In the genomic region with DNA sequence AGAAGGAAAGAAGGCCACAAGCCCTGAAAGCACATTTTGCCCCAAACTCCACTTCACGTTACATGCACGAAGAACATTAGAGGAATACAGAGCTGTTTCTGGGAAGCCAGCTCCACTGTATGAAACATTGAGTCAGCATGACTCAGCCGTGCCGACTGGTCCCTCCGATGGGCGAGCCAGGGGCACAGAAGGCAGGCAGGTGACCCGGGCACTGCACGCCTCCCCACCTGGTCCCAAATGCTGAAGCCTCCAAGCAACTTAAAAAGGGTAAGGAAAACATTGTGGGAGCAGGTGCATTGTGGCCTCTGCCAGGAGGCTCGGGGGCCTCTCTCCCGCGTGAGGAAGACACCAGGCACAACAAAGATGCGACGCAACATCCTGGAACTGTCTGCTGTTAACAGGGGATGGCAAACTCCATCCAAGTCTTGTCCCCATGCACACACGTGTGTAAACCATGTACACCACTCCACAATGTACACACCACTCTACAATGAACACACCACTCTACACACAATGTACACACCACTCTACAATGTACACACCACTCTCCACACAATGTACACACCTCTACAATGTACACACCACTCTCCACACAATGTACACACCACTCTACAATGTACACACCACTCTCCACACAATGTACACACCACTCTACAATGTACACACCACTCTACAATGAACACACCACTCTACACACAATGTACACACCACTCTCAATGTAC, we compare ENCODE assay signal across 8 cellular contexts.
DNase-seq lines count a peak whose midpoint lies in the region; ATAC-seq, FAIRE-seq and TF ChIP-seq lines count a peak whose summit lies in the region.
"Not testable (repeated sequence)": the region's sequence is repeated elsewhere in the genome, so short reads cannot be mapped to it uniquely, and the experiment has no call there.

No MANE protein-coding gene starts in this region.

- in situ Hi-C loops in K562 (cut with MboI): not testable (repeated sequence)

- H3K9me3 ChIP-seq in K562 (replicated peaks; ENCODE audit: control insufficient read depth, insufficient read depth, low read depth, low read length); stomach: not testable (repeated sequence)

- not testable (repeated sequence) for H3K36me3 Mint-ChIP-seq in HFFc6 (ENCODE audit: low read depth); natural killer cell treated with Interleukin-12 subunit alpha and Interleukin-12 subunit beta and Interleukin-15 and Interleukin-18, amount 100 ng/mL, for 72 hours

- H3K4me2 ChIP-seq in K562 (ENCODE audit: insufficient read depth, low read length): peak overlapping the region; percentile 60

- not testable (repeated sequence) for TF ChIP-seq RAD21 in K562 (CRISPR knock-in tag; conservative IDR thresholded peaks at IDR 0.05 in 1 of 2, IDR thresholded peaks at IDR 0.05 in 1 of 2)

- not testable (repeated sequence) for H3K27ac Mint-ChIP-seq in HFFc6; natural killer cell treated with Interleukin-12 subunit alpha and Interleukin-12 subunit beta and Interleukin-15 and Interleukin-18, amount 100 ng/mL, for 72 hours

- peak overlapping the region; percentile 62; the same call in 1 of the 2 replicates for H2AFZ ChIP-seq in K562 (ENCODE audit: low read depth, low read length)

- peak overlapping the region; percentile 6 to 64; a peak in 3 of 4 replicates for H3K9ac ChIP-seq in K562 (ENCODE audit: insufficient read depth in 1 of 2, low read depth in 2 of 2, low read length in 2 of 2)

- H3K4me1 Mint-ChIP-seq in HFFc6 (ENCODE audit: low read depth): peaks cover 13% of the 10 kb centered on the region
- peaks cover 33 to 44% of the 10 kb centered on the region in 2 donors for H3K4me1 Mint-ChIP-seq in natural killer cell treated with Interleukin-12 subunit alpha and Interleukin-12 subunit beta and Interleukin-15 and Interleukin-18, amount 100 ng/mL, for 72 hours (ENCODE audit: low read depth in 2 of 2)

- H4K20me1 ChIP-seq in K562 (replicated peaks; ENCODE audit: control insufficient read depth, insufficient read depth, low read length): not testable (repeated sequence)

- TF ChIP-seq POLR2A in K562 (conservative IDR thresholded peaks at IDR 0.05); stomach (IDR thresholded peaks at IDR 0.05): not testable (repeated sequence)

- H3K9me1 ChIP-seq in K562 (ENCODE audit: control insufficient read depth, insufficient read depth, low read length): not testable (repeated sequence)

- H3K36me3 ChIP-seq in K562 (ENCODE audit: control insufficient read depth, insufficient read depth, low read length); stomach: not testable (repeated sequence)

- 14% methylated on average over 11 of the region's 14 CpGs for WGBS in K562 (ENCODE audit: insufficient coverage, low coverage, missing lambda C conversion rate)
- WGBS in stomach, 5 donors: 60 to 66% (median 64%) methylated on average over 14 of the region's 14 CpGs

- not testable (repeated sequence) for H3K4me3 Mint-ChIP-seq in HFFc6; natural killer cell treated with Interleukin-12 subunit alpha and Interleukin-12 subunit beta and Interleukin-15 and Interleukin-18, amount 100 ng/mL, for 72 hours

- ATAC-seq in K562: peak; percentile 36
- ATAC-seq in natural killer cell treated with Interleukin-12 subunit alpha and Interleukin-12 subunit beta and Interleukin-15 and Interleukin-18, amount 100 ng/mL, for 72 hours: peak; percentile 50 to 69

- DNase-seq in AG08395 (ENCODE audit: low spot score) (peak; percentile 70), HFFc6 (peak; percentile 62), NOMO-1 treated with DMSO at 0.1 percent for 48 hours (lab: John Stamatoyannopoulos, UW; ENCODE audit: unreplicated experiment) (peak; percentile 10), K562 (ENCODE audit: extremely low read depth in 1 of 4, low spot score in 3 of 4) (peak; percentile 25 to 77 (median 42)), head of caudate nucleus (peak in 32 of 42 donors; percentile 2 to 79 (median 30)), stomach (peak; percentile 60)
- DNase-seq in activated CD4-positive, alpha-beta T cell treated with anti-CD3 and anti-CD28 coated beads for 48 hours: peak; percentile 72
- not testable (repeated sequence) for DNase-seq in natural killer cell treated with Interleukin-12 subunit alpha and Interleukin-12 subunit beta and Interleukin-15 and Interleukin-18, amount 100 ng/mL, for 72 hours (ENCODE audit: low spot score)

- not testable (repeated sequence) for TF ChIP-seq CTCF in HFFc6 (IDR thresholded peaks at IDR 0.05); K562 (IDR thresholded peaks at IDR 0.05 in 2 of 3, conservative IDR thresholded peaks at IDR 0.05 in 1 of 3; ENCODE audit: insufficient read depth in 2 of 3, low read depth in 1 of 3, low read length in 3 of 3); stomach (IDR thresholded peaks at IDR 0.05)

- H3K27me3 Mint-ChIP-seq in HFFc6 (ENCODE audit: insufficient read depth); natural killer cell treated with Interleukin-12 subunit alpha and Interleukin-12 subunit beta and Interleukin-15 and Interleukin-18, amount 100 ng/mL, for 72 hours: not testable (repeated sequence)

- H3K79me2 ChIP-seq in K562 (ENCODE audit: control insufficient read depth, insufficient read depth, low read length): peaks cover 61% of the 10 kb centered on the region

- CTCF ChIA-PET in K562 (lab: Yijun Ruan, JAX; ENCODE audit: low intra/inter-chr PET ratio): not testable (repeated sequence)

- not testable (repeated sequence) for BruUV-seq in K562 (replicated peaks; lab: Mats Ljungman, UMichigan)

- not testable (repeated sequence) for H3K4me3 ChIP-seq in K562, stomach

- peak; percentile 84 for FAIRE-seq in K562 (lab: Jason Lieb, UNC)

- not testable (repeated sequence) for H3K27me3 ChIP-seq in K562 (ENCODE audit: control insufficient read depth in 2 of 2, insufficient read depth in 2 of 2, low read length in 2 of 2); stomach

- H3K4me1 ChIP-seq in K562 (replicated peaks in 1 of 2; ENCODE audit: control insufficient read depth in 2 of 2, insufficient read depth in 2 of 2, low read length in 2 of 2): peaks cover 59 to 71% of the 10 kb centered on the region in 2 experiments
- peaks cover 25 to 78% (median 56%) of the 10 kb centered on the region in 4 donors for H3K4me1 ChIP-seq in stomach

- peak; percentile 21; the same call in 1 of the 2 replicates for TF ChIP-seq EP300 in K562 (IDR thresholded peaks at IDR 0.05; ENCODE audit: low read length)
- TF ChIP-seq EP300 in stomach (IDR thresholded peaks at IDR 0.05): not testable (repeated sequence)

- peak overlapping the region; percentile 89 for H3K27ac ChIP-seq in K562 (ENCODE audit: extremely low read depth, low read depth, low read length)
- peak overlapping the region in 4 of 5 donors; percentile 27 to 72 (median 66) for H3K27ac ChIP-seq in stomach

- POLR2A ChIA-PET in K562 (lab: Yijun Ruan, JAX): interaction anchor here (0.6 to 0.7 kb wide), 2 partner anchors 9 to 163 kb away, joined by 3 read pairs; no protein-coding TSS in a partner anchor

- not testable (repeated sequence) for H3K9me3 Mint-ChIP-seq in HFFc6; natural killer cell treated with Interleukin-12 subunit alpha and Interleukin-12 subunit beta and Interleukin-15 and Interleukin-18, amount 100 ng/mL, for 72 hours

- intact Hi-C loops in K562 (cut with micrococcal nuclease); head of caudate nucleus (cut with DNase I); stomach (cut with DNase I; ENCODE audit: low total_unique reads): not testable (repeated sequence)
